In genomic region chr1:214329456-214330220, GRCh38 we compare ENCODE assay signal across 1 cellular context.
TF ChIP-seq lines count a peak whose summit lies in the region.

No MANE protein-coding gene starts in this region.

TF ChIP-seq in HepG2, 621 proteins besides CTCF, POLR2A, EP300 and RAD21:
- TF ChIP-seq AGO1 (IDR thresholded peaks at IDR 0.05; ENCODE audit: low read depth, low read length, poor library complexity, severe bottlenecking) (peak; percentile 33), FLYWCH1 (CRISPR knock-in tag; IDR thresholded peaks at IDR 0.05) (no peak), DNMT3B (CRISPR knock-in tag; conservative IDR thresholded peaks at IDR 0.05) (no peak), BRCA1 (CRISPR knock-in tag; IDR thresholded peaks at IDR 0.05) (no peak), ZKSCAN8 (CRISPR knock-in tag; IDR thresholded peaks at IDR 0.05; ENCODE audit: borderline replicate concordance) (no peak), SOX5 (CRISPR knock-in tag; IDR thresholded peaks at IDR 0.05; ENCODE audit: borderline replicate concordance) (no peak), ELF4 (CRISPR knock-in tag; IDR thresholded peaks at IDR 0.05; ENCODE audit: borderline replicate concordance) (no peak), AGO2 (optimal IDR thresholded peaks at IDR 0.05; ENCODE audit: low read depth, low read length) (peak; percentile 25), DRAP1 (CRISPR knock-in tag; IDR thresholded peaks at IDR 0.05) (no peak), MED13 (CRISPR knock-in tag; IDR thresholded peaks at IDR 0.05) (no peak)
- TF ChIP-seq, protein P1, sequence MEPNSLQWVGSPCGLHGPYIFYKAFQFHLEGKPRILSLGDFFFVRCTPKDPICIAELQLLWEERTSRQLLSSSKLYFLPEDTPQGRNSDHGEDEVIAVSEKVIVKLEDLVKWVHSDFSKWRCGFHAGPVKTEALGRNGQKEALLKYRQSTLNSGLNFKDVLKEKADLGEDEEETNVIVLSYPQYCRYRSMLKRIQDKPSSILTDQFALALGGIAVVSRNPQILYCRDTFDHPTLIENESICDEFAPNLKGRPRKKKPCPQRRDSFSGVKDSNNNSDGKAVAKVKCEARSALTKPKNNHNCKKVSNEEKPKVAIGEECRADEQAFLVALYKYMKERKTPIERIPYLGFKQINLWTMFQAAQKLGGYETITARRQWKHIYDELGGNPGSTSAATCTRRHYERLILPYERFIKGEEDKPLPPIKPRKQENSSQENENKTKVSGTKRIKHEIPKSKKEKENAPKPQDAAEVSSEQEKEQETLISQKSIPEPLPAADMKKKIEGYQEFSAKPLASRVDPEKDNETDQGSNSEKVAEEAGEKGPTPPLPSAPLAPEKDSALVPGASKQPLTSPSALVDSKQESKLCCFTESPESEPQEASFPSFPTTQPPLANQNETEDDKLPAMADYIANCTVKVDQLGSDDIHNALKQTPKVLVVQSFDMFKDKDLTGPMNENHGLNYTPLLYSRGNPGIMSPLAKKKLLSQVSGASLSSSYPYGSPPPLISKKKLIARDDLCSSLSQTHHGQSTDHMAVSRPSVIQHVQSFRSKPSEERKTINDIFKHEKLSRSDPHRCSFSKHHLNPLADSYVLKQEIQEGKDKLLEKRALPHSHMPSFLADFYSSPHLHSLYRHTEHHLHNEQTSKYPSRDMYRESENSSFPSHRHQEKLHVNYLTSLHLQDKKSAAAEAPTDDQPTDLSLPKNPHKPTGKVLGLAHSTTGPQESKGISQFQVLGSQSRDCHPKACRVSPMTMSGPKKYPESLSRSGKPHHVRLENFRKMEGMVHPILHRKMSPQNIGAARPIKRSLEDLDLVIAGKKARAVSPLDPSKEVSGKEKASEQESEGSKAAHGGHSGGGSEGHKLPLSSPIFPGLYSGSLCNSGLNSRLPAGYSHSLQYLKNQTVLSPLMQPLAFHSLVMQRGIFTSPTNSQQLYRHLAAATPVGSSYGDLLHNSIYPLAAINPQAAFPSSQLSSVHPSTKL (CRISPR knock-in tag; IDR thresholded peaks at IDR 0.05): no peak
- TF ChIP-seq, protein P2, sequence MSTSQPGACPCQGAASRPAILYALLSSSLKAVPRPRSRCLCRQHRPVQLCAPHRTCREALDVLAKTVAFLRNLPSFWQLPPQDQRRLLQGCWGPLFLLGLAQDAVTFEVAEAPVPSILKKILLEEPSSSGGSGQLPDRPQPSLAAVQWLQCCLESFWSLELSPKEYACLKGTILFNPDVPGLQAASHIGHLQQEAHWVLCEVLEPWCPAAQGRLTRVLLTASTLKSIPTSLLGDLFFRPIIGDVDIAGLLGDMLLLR (CRISPR knock-in tag; IDR thresholded peaks at IDR 0.05): no peak
- TF ChIP-seq, protein P3, sequence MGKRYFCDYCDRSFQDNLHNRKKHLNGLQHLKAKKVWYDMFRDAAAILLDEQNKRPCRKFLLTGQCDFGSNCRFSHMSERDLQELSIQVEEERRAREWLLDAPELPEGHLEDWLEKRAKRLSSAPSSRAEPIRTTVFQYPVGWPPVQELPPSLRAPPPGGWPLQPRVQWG (CRISPR knock-in tag; IDR thresholded peaks at IDR 0.05; ENCODE audit: borderline replicate concordance, low read depth): no peak
TF ChIP-seq in HepG2: peak in this region for 2.
